Comparison of ENCODE assay signal across 27 cellular contexts in genomic region chr3:162021206-162021605, GRCh38.
"Had no signal": no experiment of that assay in that cellular context is flagged by ENCODE, and none has a peak within 500 bp of the region (broad histone marks: within the 10 kb centered on the region; RNA-seq: fewer than 3 reads in every experiment).

No MANE protein-coding gene starts in this region.

- H3K4me3 ChIP-seq: left lung, lower lobe of right lung, pancreas, prostate gland, skin epidermis, suprapubic skin, thoracic aorta, tibial artery, upper lobe of right lung had no signal

- H3K9me3 ChIP-seq: left lung, lower lobe of right lung, pancreas, prostate gland, suprapubic skin, thoracic aorta, tibial artery, upper lobe of right lung had no signal

- ATAC-seq: left colon; left lung; lower lobe of right lung; naive thymus-derived CD8-positive, alpha-beta T cell; pancreas; right cardiac atrium; sciatic nerve; stimulated activated naive B cell treated with anti-CD40 and anti-IgM and Interleukin-4, amounts not matched to agents 10 μg/mL and 1 μg/mL and 100 μg/mL, for 72 hours; upper lobe of right lung had no signal

- FAIRE-seq: islet of Langerhans, pancreas, urothelium cell line had no signal

- DNase-seq: kidney; left colon; left lung; lower lobe of right lung; mammary epithelial cell; mesenchymal stem cell; naive thymus-derived CD8-positive, alpha-beta T cell; nucleus accumbens; pancreas; posterior cingulate gyrus; retina; right cardiac atrium; stimulated activated CD4-positive, alpha-beta T cell treated with anti-CD3 and anti-CD28 coated beads, Interleukin-12 subunit alpha, Interleukin-12 subunit beta, amount 100 ng/mL, for 4 hours; stimulated activated CD4-positive, alpha-beta T cell treated with anti-CD3 and anti-CD28 coated beads, Interleukin-15, amount 100 ng/mL, for 24 hours; stimulated activated CD4-positive, alpha-beta T cell treated with anti-CD3 and anti-CD28 coated beads, Interleukin-2, amount 100 ng/mL, for 24 hours; stimulated activated CD4-positive, alpha-beta T cell treated with anti-CD3 and anti-CD28 coated beads, Interleukin-4, amount 100 ng/mL, for 1 hour; stimulated activated naive B cell treated with anti-CD40 and anti-IgM and Interleukin-4, amounts not matched to agents 10 μg/mL and 1 μg/mL and 100 μg/mL, for 72 hours; tibial artery; trophoblast cell; upper lobe of right lung had no signal

- H3K27ac ChIP-seq: left lung, lower lobe of right lung, pancreas, prostate gland, skin epidermis, suprapubic skin, thoracic aorta, tibial artery, upper lobe of right lung had no signal

- H3K27me3 ChIP-seq: left lung, pancreas, suprapubic skin, tibial artery, upper lobe of right lung had no signal

- H3K36me3 ChIP-seq: left lung, lower lobe of right lung, pancreas, prostate gland, suprapubic skin, thoracic aorta, tibial artery, upper lobe of right lung had no signal

- H3K4me1 ChIP-seq: left lung, lower lobe of right lung, pancreas, prostate gland, suprapubic skin, tibial artery, upper lobe of right lung had no signal
